ENCODE assay signal across 18 cellular contexts in genomic region chr14:36365766-36366165, GRCh38. TPM values are rescaled to one million over a fixed set of nuclear protein-coding genes. Genes with fewer than 3 reads are reported as not detected.
DNase-seq lines count a peak whose midpoint lies in the region; ATAC-seq and TF ChIP-seq lines count a peak whose summit lies in the region.
"Had no signal": no experiment of that assay in that cellular context is flagged by ENCODE, and none has a peak within 500 bp of the region (broad histone marks: within the 10 kb centered on the region; RNA-seq: fewer than 3 reads in every experiment).

No MANE protein-coding gene starts in this region.

- TF ChIP-seq POLR2A in thyroid gland (IDR thresholded peaks at IDR 0.05), result no peak

- H3K4me3 ChIP-seq in LNCaP clone FGC (ENCODE audit: low read depth, low read length) (no peak overlapping the region), thyroid gland (replicated peaks in 1 of 3) (no peak overlapping the region)
- H3K4me3 ChIP-seq: SJCRH30 had no signal

- DNase-seq in NCI-H1105 treated with DMSO at 0.1 percent for 48 hours (lab: John Stamatoyannopoulos, UW) (peak; percentile 63), NCI-H1105 (lab: John Stamatoyannopoulos, UW) (no peak), LNCaP clone FGC (ENCODE audit: low read depth) (peak; percentile 2), NCI-H69 (lab: John Stamatoyannopoulos, UW) (peak; percentile 78), thyroid gland (no peak), head of caudate nucleus (no peak)
- no peak for DNase-seq in activated naive CD4-positive, alpha-beta T cell treated with anti-CD3 and anti-CD28 coated beads, Interleukin-2, amount 50 U/mL, for 16 hours
- DNase-seq: BE2C; Caco-2; CD4-positive, CD25-positive, alpha-beta regulatory T cell; DMS153; H7; Kasumi-1; NCI-H1930; SJCRH30 had no signal

- 17 to 18% methylated on average over 2 of the region's 2 CpGs for WGBS in thyroid gland, 2 donors

- no peaks in the 10 kb centered on the region for H3K27me3 ChIP-seq in thyroid gland
- H3K27me3 ChIP-seq: BE2C had no signal

- ATAC-seq in HG02852 (IDR thresholded peaks at IDR 0.05; ENCODE audit: unreplicated experiment), result no peak
- ATAC-seq: Panc1 had no signal

- peaks cover 20 to 27% of the 10 kb centered on the region in 2 donors for H3K4me1 ChIP-seq in thyroid gland
- H3K4me1 ChIP-seq: BE2C, SJCRH30 had no signal

- H3K27ac ChIP-seq in thyroid gland, result peak overlapping the region; percentile 70 to 75 (median 72)
- H3K27ac ChIP-seq: HL-60, SJCRH30 had no signal

- no peaks in the 10 kb centered on the region for H3K9me3 ChIP-seq in thyroid gland
- H3K9me3 ChIP-seq: BE2C, Caco-2, SJCRH30 had no signal

- TF ChIP-seq CTCF in LNCaP clone FGC (IDR thresholded peaks at IDR 0.05; ENCODE audit: control insufficient read depth, extremely low read depth, insufficient read depth), result no peak
- no peak for TF ChIP-seq CTCF in thyroid gland (IDR thresholded peaks at IDR 0.05)

- intact Hi-C loops in thyroid gland (cut with DNase I), result no loop called here
- intact Hi-C loops in head of caudate nucleus (cut with DNase I), result no loop called here

- no peaks in the 10 kb centered on the region for H3K36me3 ChIP-seq in thyroid gland
- H3K36me3 ChIP-seq: BE2C, SJCRH30 had no signal

RNA-seq across cellular contexts. Expression of gene MBIP, which starts 45.3 kb away (rescaled TPM):
- 100 to 1,000 TPM in 1 of 4 donors, 10 to 100 TPM in 3; 80.5 to 163 (median 87.3) TPM for total RNA-seq in thyroid gland

Comparison
In these comparisons a context has a peak if more than half of its experiments do, and no peak if none do; other contexts are left out.
1. DNase-seq: peak in NCI-H1105 treated with DMSO at 0.1 percent for 48 hours (single experiment), LNCaP clone FGC (single experiment) and NCI-H69 (single experiment); none in NCI-H1105 (single experiment), thyroid gland (0 of 2), head of caudate nucleus (0 of 42) and activated naive CD4-positive, alpha-beta T cell treated with anti-CD3 and anti-CD28 coated beads, Interleukin-2, amount 50 U/mL, for 16 hours (single experiment).